9 cellular contexts compared by ENCODE assay signal in the genomic region with DNA sequence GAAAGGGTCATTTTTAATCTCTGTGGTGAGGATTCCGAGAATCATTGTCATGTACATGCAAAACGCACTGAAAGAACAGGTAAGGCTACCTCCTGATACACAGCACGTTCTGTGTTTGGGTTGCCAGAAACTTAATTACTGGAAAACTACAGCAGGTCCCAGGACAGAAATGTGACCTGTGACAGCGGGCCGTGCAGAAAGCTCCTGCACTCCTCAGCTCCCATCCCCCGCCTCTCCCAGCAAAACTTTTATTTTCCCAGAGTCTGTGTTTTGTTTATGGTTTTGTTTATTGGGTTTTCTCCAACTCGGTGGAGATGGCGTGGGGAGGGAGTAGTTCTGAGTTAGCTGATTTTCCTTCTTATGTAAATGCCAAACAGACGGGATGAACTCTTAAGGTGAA. TPM values are rescaled to one million over a fixed set of nuclear protein-coding genes. Genes with fewer than 3 reads are reported as not detected.
A peak's percentile ranks its signal among the peaks of the same experiment; 100 is the strongest.
DNase-seq lines count a peak whose midpoint lies in the region; ATAC-seq, FAIRE-seq and TF ChIP-seq lines count a peak whose summit lies in the region.
"Had no signal": no experiment of that assay in that cellular context is flagged by ENCODE, and none has a peak within 500 bp of the region (broad histone marks: within the 10 kb centered on the region; RNA-seq: fewer than 3 reads in every experiment).

No MANE protein-coding gene starts in this region.

- no peaks in the 10 kb centered on the region for H3K36me3 ChIP-seq in bronchial epithelial cell (ENCODE audit: control insufficient read depth, insufficient read depth, low read length)
- no peaks in the 10 kb centered on the region for H3K36me3 ChIP-seq in mucosa of descending colon (ENCODE audit: low read depth)

- no peak for ATAC-seq in mucosa of descending colon

- H3K27me3 ChIP-seq in bronchial epithelial cell (ENCODE audit: control insufficient read depth, insufficient read depth, low read length), result no peaks in the 10 kb centered on the region
- H3K27me3 ChIP-seq in layer of hippocampus (ENCODE audit: control insufficient read depth, insufficient read depth, low read length), result no peaks in the 10 kb centered on the region

- no peaks in the 10 kb centered on the region for H3K9me3 ChIP-seq in mucosa of descending colon

- intact Hi-C loops in mucosa of descending colon (cut with DNase I, micrococcal nuclease), result loop anchor here in 1 of 2 donors (5.0 kb wide), 1 partner anchor 62 kb away; a partner anchor contains a TSS

- FAIRE-seq in bronchial epithelial cell (lab: Jason Lieb, UNC), result no peak

- DNase-seq in HCEC 1CT (peak; percentile 27), bronchial epithelial cell (ENCODE audit: low read depth) (peak; percentile 11), mucosa of descending colon (no peak), NAMALWA (ENCODE audit: low spot score) (no peak), cerebellar cortex (ENCODE audit: low spot score) (no peak)
- DNase-seq in activated CD4-positive, CD25-positive, alpha-beta regulatory T cell (lab: John Stamatoyannopoulos, UW), result no peak
- DNase-seq: activated T-cell treated with anti-CD3 and anti-CD28 coated beads for 4 hours had no signal

- TF ChIP-seq CTCF in bronchial epithelial cell (IDR thresholded peaks at IDR 0.05; ENCODE audit: insufficient read depth, low read length, severe bottlenecking) (no peak), mucosa of descending colon (IDR thresholded peaks at IDR 0.05) (no peak)

- H3K4me3 ChIP-seq in bronchial epithelial cell (ENCODE audit: low read depth, low read length), result no peak overlapping the region
- peak overlapping the region in 1 of 7 experiments; percentile 11 for H3K4me3 ChIP-seq in skin epidermis
- H3K4me3 ChIP-seq in mucosa of descending colon, result no peak overlapping the region

- H3K4me1 ChIP-seq in mucosa of descending colon (ENCODE audit: low read depth), result no peaks in the 10 kb centered on the region

- H3K27ac ChIP-seq in layer of hippocampus (ENCODE audit: low read depth, low read length) (peak overlapping the region; percentile 49), skin epidermis (peak overlapping the region in 20 of 21 experiments; percentile 26 to 93 (median 80))

RNA-seq across cellular contexts. Expression of a gene that starts 44.7 kb away (rescaled TPM):
- total RNA-seq in bronchial epithelial cell (2.4 and 7.9 TPM in 2 replicates), mucosa of descending colon (10 to 100 TPM; 37.4 to 89.1 (median 49.5) TPM)

Comparison
In these comparisons a context has a peak if more than half of its experiments do, and no peak if none do; other contexts are left out.
1. DNase-seq: peak in HCEC 1CT (single experiment) and bronchial epithelial cell (single experiment); none in mucosa of descending colon (0 of 3), NAMALWA (single experiment), activated CD4-positive, CD25-positive, alpha-beta regulatory T cell (0 of 4) and cerebellar cortex (single experiment).